In the genomic region with DNA sequence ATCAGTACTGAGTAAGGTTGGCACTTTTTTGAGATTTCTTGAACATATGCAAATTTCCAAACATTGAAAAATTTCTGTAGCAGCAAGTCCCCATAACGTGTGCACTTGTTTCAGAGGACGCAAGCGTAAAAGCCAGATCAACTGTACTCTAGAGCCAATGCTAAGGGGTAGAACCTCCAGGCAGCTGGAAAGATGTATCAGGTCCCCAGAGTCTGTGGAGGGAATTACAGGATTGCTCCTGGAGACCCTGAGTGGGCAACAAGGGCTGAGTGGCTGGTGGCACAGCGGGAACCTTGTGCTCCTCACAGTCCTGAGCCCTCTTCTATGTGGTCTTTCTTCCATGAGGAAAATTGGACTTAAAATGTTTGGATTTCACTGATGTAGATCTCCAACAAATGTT, we compare ENCODE assay signal across 21 cellular contexts.
DNase-seq lines count a peak whose midpoint lies in the region; ATAC-seq and TF ChIP-seq lines count a peak whose summit lies in the region.
"Had no signal": no experiment of that assay in that cellular context is flagged by ENCODE, and none has a peak within 500 bp of the region (broad histone marks: within the 10 kb centered on the region; RNA-seq: fewer than 3 reads in every experiment).

No MANE protein-coding gene starts in this region.

- DNase-seq in NCI-H82 (lab: John Stamatoyannopoulos, UW) (peak; percentile 58), NCI-H82 treated with DMSO at 0.1 percent for 48 hours (lab: John Stamatoyannopoulos, UW; ENCODE audit: unreplicated experiment) (no peak), WERI-Rb-1 (no peak), iPS-NIHi11 (ENCODE audit: low spot score) (peak; percentile 27), HK-2 (ENCODE audit: unreplicated experiment) (no peak)
- no peak for DNase-seq in activated CD4-positive, CD25-positive, alpha-beta regulatory T cell treated with anti-CD3 and anti-CD28 coated beads, Interleukin-2, amount 50 U/mL, for 72 hours
- DNase-seq: DMS79, HCEC 1CT, MG63, NCI-H1417, NCI-H187, NCI-H2107, NCI-H226, NCI-H510A treated with DMSO at 0.1 percent for 48 hours, NCI-H748 treated with DMSO at 0.1 percent for 48 hours, SJCRH30, T-cell had no signal

- H3K27ac ChIP-seq in WERI-Rb-1 = no peak overlapping the region
- H3K27ac ChIP-seq: C4-2B, SJCRH30 had no signal

- no peak overlapping the region for H3K4me3 ChIP-seq in WERI-Rb-1 (ENCODE audit: low read depth, low read length)
- H3K4me3 ChIP-seq: GM12878, K562, MG63, SJCRH30 had no signal

- H3K9me3 ChIP-seq in WERI-Rb-1 (ENCODE audit: severe bottlenecking) = no peaks in the 10 kb centered on the region
- H3K9me3 ChIP-seq: MG63, SJCRH30 had no signal

- no peaks in the 10 kb centered on the region for H3K36me3 ChIP-seq in WERI-Rb-1
- H3K36me3 ChIP-seq: MG63, SJCRH30 had no signal

- peak; percentile 34 for TF ChIP-seq CTCF in WERI-Rb-1 (IDR thresholded peaks at IDR 0.05; ENCODE audit: low read depth, low read length)

- no peak for ATAC-seq in HG03139 (IDR thresholded peaks at IDR 0.05; ENCODE audit: unreplicated experiment)
- ATAC-seq: GM12878, K562, T-cell had no signal

- no peaks in the 10 kb centered on the region for H3K27me3 ChIP-seq in WERI-Rb-1 (ENCODE audit: insufficient read depth, low read depth, severe bottlenecking)

Comparison
In these comparisons a context has a peak if more than half of its experiments do, and no peak if none do; other contexts are left out.
1. DNase-seq: peak in NCI-H82 (single experiment) and iPS-NIHi11 (single experiment); none in NCI-H82 treated with DMSO at 0.1 percent for 48 hours (single experiment), WERI-Rb-1 (single experiment), activated CD4-positive, CD25-positive, alpha-beta regulatory T cell treated with anti-CD3 and anti-CD28 coated beads, Interleukin-2, amount 50 U/mL, for 72 hours (single experiment) and HK-2 (single experiment).